21 cellular contexts compared by ENCODE assay signal in the genomic region with DNA sequence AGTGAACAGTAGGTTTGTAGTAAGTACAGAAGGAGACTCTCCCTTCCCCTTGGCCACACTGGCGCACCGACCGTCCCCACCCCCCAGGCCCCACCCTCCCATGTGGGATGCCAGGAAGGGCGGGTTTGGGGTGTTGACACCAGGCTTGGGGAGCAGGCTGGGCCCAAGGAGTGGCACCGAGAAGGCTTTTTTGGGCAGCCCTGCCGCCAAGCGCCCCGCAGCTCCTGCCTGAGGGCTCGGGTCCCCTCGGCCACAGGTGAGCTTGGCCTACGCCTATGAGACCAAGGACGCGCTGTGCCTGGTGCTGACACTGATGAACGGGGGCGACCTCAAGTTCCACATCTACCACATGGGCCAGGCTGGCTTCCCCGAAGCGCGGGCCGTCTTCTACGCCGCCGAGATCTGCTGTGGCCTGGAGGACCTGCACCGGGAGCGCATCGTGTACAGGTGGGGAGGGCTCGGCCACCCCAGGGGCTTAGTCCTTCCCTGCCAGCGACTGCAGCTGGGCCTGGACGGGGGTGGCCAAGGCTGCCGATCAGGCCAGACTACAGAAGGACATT. TPM values are rescaled to one million over a fixed set of nuclear protein-coding genes. Genes with fewer than 3 reads are reported as not detected.
A peak's percentile ranks its signal among the peaks of the same experiment; 100 is the strongest.
DNase-seq lines count a peak whose midpoint lies in the region; ATAC-seq and TF ChIP-seq lines count a peak whose summit lies in the region.
"Had no signal": no experiment of that assay in that cellular context is flagged by ENCODE, and none has a peak within 500 bp of the region (broad histone marks: within the 10 kb centered on the region; RNA-seq: fewer than 3 reads in every experiment).

No MANE protein-coding gene starts in this region.

- no peak for TF ChIP-seq CTCF in HCT116 (IDR thresholded peaks at IDR 0.05 in 2 of 3, conservative IDR thresholded peaks at IDR 0.05 in 1 of 3; ENCODE audit: borderline replicate concordance in 1 of 3, insufficient read depth in 1 of 3, low read depth in 2 of 3, low read length in 2 of 3)

- RAD21 ChIA-PET in HCT116 (lab: Charles Lee; ENCODE audit: low non-redundant PET in 1 of 2, low total read pairs in 2 of 2, uncharacterized antibody in 2 of 2, unreplicated experiment in 2 of 2), result no interaction called here

- TF ChIP-seq RAD21 in HCT116 (IDR thresholded peaks at IDR 0.05; ENCODE audit: low read depth), result no peak

- BruUV-seq in HCT116 (replicated peaks; lab: Mats Ljungman, UMichigan), result no TSS peak

- ATAC-seq in HCT116, result no peak
- ATAC-seq in natural killer cell treated with Interleukin-12 subunit alpha and Interleukin-12 subunit beta and Interleukin-15 and Interleukin-18, amount 100 ng/mL, for 72 hours, result no peak
- no peak for ATAC-seq in GM18498 (IDR thresholded peaks at IDR 0.05; ENCODE audit: unreplicated experiment)
- no peak for ATAC-seq in GM21529 (IDR thresholded peaks at IDR 0.05; ENCODE audit: unreplicated experiment)

- H3K9me3 Mint-ChIP-seq in activated naive CD4-positive, alpha-beta T cell treated with anti-CD3 and anti-CD28 coated beads, Interleukin-2, amount 10 ng/mL, durations not matched to agents 7 days and 5 days, result no peaks in the 10 kb centered on the region
- no peaks in the 10 kb centered on the region for H3K9me3 Mint-ChIP-seq in activated naive CD8-positive, alpha-beta T cell treated with anti-CD3 and anti-CD28 coated beads for 36 hours
- H3K9me3 Mint-ChIP-seq in natural killer cell treated with Interleukin-12 subunit alpha and Interleukin-12 subunit beta and Interleukin-15 and Interleukin-18, amount 100 ng/mL, for 72 hours, result no peaks in the 10 kb centered on the region
- H3K9me3 Mint-ChIP-seq: brain, nephron progenitor cell had no signal

- H3K27me3 Mint-ChIP-seq in activated naive CD4-positive, alpha-beta T cell treated with anti-CD3 and anti-CD28 coated beads, Interleukin-2, amount 10 ng/mL, durations not matched to agents 7 days and 5 days, result no peaks in the 10 kb centered on the region
- H3K27me3 Mint-ChIP-seq in activated naive CD8-positive, alpha-beta T cell treated with anti-CD3 and anti-CD28 coated beads for 36 hours, result no peaks in the 10 kb centered on the region
- H3K27me3 Mint-ChIP-seq in natural killer cell treated with Interleukin-12 subunit alpha and Interleukin-12 subunit beta and Interleukin-15 and Interleukin-18, amount 100 ng/mL, for 72 hours, result no peaks in the 10 kb centered on the region
- H3K27me3 Mint-ChIP-seq: brain had no signal

- no peak overlapping the region for H3K27ac ChIP-seq in HCT116 (ENCODE audit: low read depth, low read length)
- H3K27ac ChIP-seq: esophagus muscularis mucosa had no signal

- no peaks in the 10 kb centered on the region for H3K27me3 ChIP-seq in HCT116 (ENCODE audit: insufficient read depth, low read length)
- H3K27me3 ChIP-seq: esophagus muscularis mucosa had no signal

- H3K4me1 ChIP-seq in HCT116 (ENCODE audit: control insufficient read depth in 1 of 2, insufficient read depth in 2 of 2, low read length in 2 of 2), result peaks cover 0 to 10% of the 10 kb centered on the region in 2 experiments; a peak in 2 of 4 replicates

- peaks cover 18% of the 10 kb centered on the region for H3K79me2 ChIP-seq in HCT116 (ENCODE audit: insufficient read depth, low read length)

- H3K4me3 ChIP-seq in HCT116 (replicated peaks in 1 of 2; ENCODE audit: low read depth in 1 of 2, low read length in 2 of 2), result no peak overlapping the region
- H3K4me3 ChIP-seq: esophagus muscularis mucosa, lung had no signal

- H3K4me1 Mint-ChIP-seq in activated naive CD4-positive, alpha-beta T cell treated with anti-CD3 and anti-CD28 coated beads, Interleukin-2, amount 10 ng/mL, durations not matched to agents 7 days and 5 days, result peaks cover 90% of the 10 kb centered on the region
- peaks cover 61% of the 10 kb centered on the region for H3K4me1 Mint-ChIP-seq in activated naive CD8-positive, alpha-beta T cell treated with anti-CD3 and anti-CD28 coated beads for 36 hours
- H3K4me1 Mint-ChIP-seq in natural killer cell treated with Interleukin-12 subunit alpha and Interleukin-12 subunit beta and Interleukin-15 and Interleukin-18, amount 100 ng/mL, for 72 hours (ENCODE audit: low read depth in 2 of 2), result peaks cover 35 to 44% of the 10 kb centered on the region in 2 donors

- H3K9ac ChIP-seq in HCT116 (ENCODE audit: low read length), result no peak overlapping the region

- peaks cover 87% of the 10 kb centered on the region for H3K36me3 Mint-ChIP-seq in activated naive CD4-positive, alpha-beta T cell treated with anti-CD3 and anti-CD28 coated beads, Interleukin-2, amount 10 ng/mL, durations not matched to agents 7 days and 5 days
- H3K36me3 Mint-ChIP-seq in activated naive CD8-positive, alpha-beta T cell treated with anti-CD3 and anti-CD28 coated beads for 36 hours, result peaks cover 64% of the 10 kb centered on the region
- peaks cover 5% of the 10 kb centered on the region for H3K36me3 Mint-ChIP-seq in natural killer cell treated with Interleukin-12 subunit alpha and Interleukin-12 subunit beta and Interleukin-15 and Interleukin-18, amount 100 ng/mL, for 72 hours

- H3K4me3 Mint-ChIP-seq in activated naive CD4-positive, alpha-beta T cell treated with anti-CD3 and anti-CD28 coated beads, Interleukin-2, amount 10 ng/mL, durations not matched to agents 7 days and 5 days, result peak overlapping the region; percentile 15
- no peak overlapping the region for H3K4me3 Mint-ChIP-seq in activated naive CD8-positive, alpha-beta T cell treated with anti-CD3 and anti-CD28 coated beads for 36 hours
- no peak overlapping the region for H3K4me3 Mint-ChIP-seq in natural killer cell treated with Interleukin-12 subunit alpha and Interleukin-12 subunit beta and Interleukin-15 and Interleukin-18, amount 100 ng/mL, for 72 hours
- H3K4me3 Mint-ChIP-seq: brain, nephron progenitor cell had no signal

- POLR2A ChIA-PET in HCT116 (lab: Charles Lee), result interaction anchor here (1.0 kb wide), 1 partner anchor 31 kb away, joined by 3 read pairs; no protein-coding TSS in a partner anchor

- intact Hi-C loops in HCT116 (cut with micrococcal nuclease), result no loop called here

- DNase-seq in activated naive CD4-positive, alpha-beta T cell treated with anti-CD3 and anti-CD28 coated beads, Interleukin-2, amount 10 ng/mL, durations not matched to agents 7 days and 5 days, result no peak
- DNase-seq in activated naive CD4-positive, alpha-beta T cell (lab: John Stamatoyannopoulos, UW), result no peak
- no peak for DNase-seq in HCT116 (ENCODE audit: low read depth, low spot score)
- no peak for DNase-seq in activated naive CD8-positive, alpha-beta T cell treated with anti-CD3 and anti-CD28 coated beads for 36 hours
- no peak for DNase-seq in natural killer cell treated with Interleukin-12 subunit alpha and Interleukin-12 subunit beta and Interleukin-15 and Interleukin-18, amount 100 ng/mL, for 72 hours (ENCODE audit: low spot score)
- DNase-seq in DMS53 (lab: John Stamatoyannopoulos, UW), result no peak
- DNase-seq: activated gamma-delta T cell, H7, IMR-90, NCI-H2081, NCI-H526 treated with DMSO at 0.1 percent for 48 hours, nephron progenitor cell had no signal

- peak overlapping the region; percentile 85 for H3K27ac Mint-ChIP-seq in activated naive CD4-positive, alpha-beta T cell treated with anti-CD3 and anti-CD28 coated beads, Interleukin-2, amount 10 ng/mL, durations not matched to agents 7 days and 5 days
- peak overlapping the region; percentile 89 for H3K27ac Mint-ChIP-seq in activated naive CD8-positive, alpha-beta T cell treated with anti-CD3 and anti-CD28 coated beads for 36 hours
- H3K27ac Mint-ChIP-seq in natural killer cell treated with Interleukin-12 subunit alpha and Interleukin-12 subunit beta and Interleukin-15 and Interleukin-18, amount 100 ng/mL, for 72 hours, result peak overlapping the region; percentile 21 to 62
- H3K27ac Mint-ChIP-seq: brain, nephron progenitor cell had no signal

- no peaks in the 10 kb centered on the region for H4K20me1 ChIP-seq in HCT116 (ENCODE audit: insufficient read depth)

- peaks cover 25 to 46% of the 10 kb centered on the region in 2 experiments; a peak in 3 of 4 replicates for H3K36me3 ChIP-seq in HCT116 (ENCODE audit: control insufficient read depth in 1 of 2, insufficient read depth in 2 of 2, low read length in 2 of 2)

- H2AFZ ChIP-seq in HCT116 (ENCODE audit: low read depth, low read length, poor library complexity, severe bottlenecking), result no peak overlapping the region

- H3K4me2 ChIP-seq in HCT116 (ENCODE audit: low read length), result no peak overlapping the region

- no peaks in the 10 kb centered on the region for H3K9me2 ChIP-seq in HCT116 (ENCODE audit: insufficient read depth)

- CTCF ChIA-PET in activated naive CD4-positive, alpha-beta T cell treated with anti-CD3 and anti-CD28 coated beads, Interleukin-2, amount 10 ng/mL, durations not matched to agents 7 days and 5 days (lab: Charles Lee), result interaction anchor here (1.0 to 14.5 kb wide), 4 partner anchors 20 to 43 kb away, joined by 3 to 172 read pairs (median 47); a partner anchor contains a TSS
- CTCF ChIA-PET in HCT116 (lab: Charles Lee), result interaction anchor here (1.3 kb wide), 1 partner anchor 30 kb away, joined by 4 read pairs; no protein-coding TSS in a partner anchor

- no peak for TF ChIP-seq POLR2A in HCT116 (IDR thresholded peaks at IDR 0.05; ENCODE audit: borderline replicate concordance, extremely low read depth, insufficient read depth, insufficient read length)

- no peaks in the 10 kb centered on the region for H3K9me3 ChIP-seq in HCT116 (ENCODE audit: control insufficient read depth in 1 of 2, insufficient read depth in 1 of 2, low read depth in 1 of 2, low read length in 2 of 2)
- H3K9me3 ChIP-seq: esophagus muscularis mucosa had no signal

RNA-seq across cellular contexts. Expression of a gene that starts 7.3 kb away (rescaled TPM):
- 89.3 TPM for total RNA-seq in HCT116 (2021; ENCODE audit: unreplicated experiment)
- polyA plus RNA-seq in HCT116 (2012), result 88.3 and 90.2 TPM in 2 replicates
- 100 to 1,000 TPM; 113 to 115 TPM for total RNA-seq in activated naive CD8-positive, alpha-beta T cell treated with anti-CD3 and anti-CD28 coated beads for 36 hours
- total RNA-seq in natural killer cell treated with Interleukin-12 subunit alpha and Interleukin-12 subunit beta and Interleukin-15 and Interleukin-18, amount 100 ng/mL, for 72 hours, result 100 to 1,000 TPM in 1 of 2 donors, 10 to 100 TPM in 1; 58.1 to 113 TPM

RNA-seq across cellular contexts. Expression of a gene that starts 12.9 kb away (rescaled TPM):
- total RNA-seq in HCT116 (2021; ENCODE audit: unreplicated experiment), result 39.9 TPM
- 28.9 and 29.4 TPM in 2 replicates for polyA plus RNA-seq in HCT116 (2012)
- 10 to 100 TPM; 21.5 to 21.8 TPM for total RNA-seq in activated naive CD8-positive, alpha-beta T cell treated with anti-CD3 and anti-CD28 coated beads for 36 hours
- total RNA-seq in natural killer cell treated with Interleukin-12 subunit alpha and Interleukin-12 subunit beta and Interleukin-15 and Interleukin-18, amount 100 ng/mL, for 72 hours, result 1 to 10 TPM in 1 of 2 donors, under 1 TPM in 1; 0.83 to 2.6 TPM

RNA-seq across cellular contexts. Expression of a gene that starts 24.4 kb away (rescaled TPM):
- 30.0 TPM for total RNA-seq in HCT116 (2021; ENCODE audit: unreplicated experiment)
- polyA plus RNA-seq in HCT116 (2012), result 46.8 and 58.1 TPM in 2 replicates
- total RNA-seq in activated naive CD8-positive, alpha-beta T cell treated with anti-CD3 and anti-CD28 coated beads for 36 hours, result 1 to 10 TPM; 5.6 TPM
- total RNA-seq in natural killer cell treated with Interleukin-12 subunit alpha and Interleukin-12 subunit beta and Interleukin-15 and Interleukin-18, amount 100 ng/mL, for 72 hours, result under 1 TPM in 1 of 2 donors, not detected in 1; 0.45 TPM

RNA-seq across cellular contexts. Expression of a gene that starts 33.3 kb away (rescaled TPM):
- not detected for total RNA-seq in HCT116 (2021; ENCODE audit: unreplicated experiment)
- polyA plus RNA-seq in HCT116 (2012), result not detected in 2 replicates
- total RNA-seq in activated naive CD8-positive, alpha-beta T cell treated with anti-CD3 and anti-CD28 coated beads for 36 hours, result not detected
- not detected for total RNA-seq in natural killer cell treated with Interleukin-12 subunit alpha and Interleukin-12 subunit beta and Interleukin-15 and Interleukin-18, amount 100 ng/mL, for 72 hours
- total RNA-seq: dermis microvascular lymphatic vessel endothelial cell, esophagus muscularis mucosa, glomerular endothelial cell, H7, IMR-90, lung, subcutaneous adipose tissue had no signal
- polyA plus RNA-seq: AG04450, IMR-90, lung had no signal

RNA-seq across cellular contexts. Expression of a gene that starts 39.7 kb away (rescaled TPM):
- total RNA-seq in HCT116 (2021; ENCODE audit: unreplicated experiment), result 144 TPM
- polyA plus RNA-seq in HCT116 (2012), result 110 and 117 TPM in 2 replicates
- total RNA-seq in activated naive CD8-positive, alpha-beta T cell treated with anti-CD3 and anti-CD28 coated beads for 36 hours, result 100 to 1,000 TPM; 100 to 106 TPM
- total RNA-seq in natural killer cell treated with Interleukin-12 subunit alpha and Interleukin-12 subunit beta and Interleukin-15 and Interleukin-18, amount 100 ng/mL, for 72 hours, result 10 to 100 TPM in 1 of 2 donors, 1 to 10 TPM in 1; 7.1 to 13.3 TPM

Comparison
In these comparisons a context has a peak if more than half of its experiments do, and no peak if none do; other contexts are left out.
1. RNA of a gene that starts 12.9 kb away (total RNA-seq): 39.9 TPM in HCT116 (single experiment) and 21.5 to 21.8 TPM in activated naive CD8-positive, alpha-beta T cell treated with anti-CD3 and anti-CD28 coated beads for 36 hours; 0.83 to 2.6 TPM in natural killer cell treated with Interleukin-12 subunit alpha and Interleukin-12 subunit beta and Interleukin-15 and Interleukin-18, amount 100 ng/mL, for 72 hours; every median in the first group is over 4 times any median in the second.
2. RNA of a gene that starts 24.4 kb away (total RNA-seq): 30.0 TPM in HCT116 (single experiment) and 5.6 TPM in activated naive CD8-positive, alpha-beta T cell treated with anti-CD3 and anti-CD28 coated beads for 36 hours; 0.45 TPM in natural killer cell treated with Interleukin-12 subunit alpha and Interleukin-12 subunit beta and Interleukin-15 and Interleukin-18, amount 100 ng/mL, for 72 hours; every median in the first group is over 4 times any median in the second.
3. Peak in every context shown above with its lines, with median percentiles within 50 percentile points of each other: H3K27ac Mint-ChIP-seq.